14 cellular contexts compared by ENCODE assay signal in genomic region chr7:130923930-130924329, GRCh38.
DNase-seq lines count a peak whose midpoint lies in the region; ATAC-seq and TF ChIP-seq lines count a peak whose summit lies in the region.
"Had no signal": no experiment of that assay in that cellular context is flagged by ENCODE, and none has a peak within 500 bp of the region (broad histone marks: within the 10 kb centered on the region; RNA-seq: fewer than 3 reads in every experiment).

No MANE protein-coding gene starts in this region.

- peak overlapping the region in 7 of 11 experiments; percentile 2 to 90 (median 27); a peak in 11 of 22 replicates for H3K4me2 ChIP-seq in BLaER1 treated with 17β-estradiol and CSF1 and Interleukin-3, amounts not matched to agents 10 nM and 100 nM
- peak overlapping the region; percentile 56; the same call in 1 of the 2 replicates for H3K4me2 ChIP-seq in IMR-90 (ENCODE audit: low read depth, low read length)

- intact Hi-C loops in IMR-90 (cut with micrococcal nuclease) (no loop called here), MCF 10A (cut with micrococcal nuclease) (no loop called here)

- dilution Hi-C loops in IMR-90 (cut with HindIII; ENCODE audit: low sequenced_read_pairs, unreplicated experiment): no loop called here

- POLR2A ChIA-PET in IMR-90 (lab: Charles Lee; ENCODE audit: unreplicated experiment): interaction anchor here (0.8 kb wide), 1 partner anchor 10 kb away, joined by 3 read pairs; no protein-coding TSS in a partner anchor
- POLR2A ChIA-PET in MCF 10A (lab: Yijun Ruan, JAX): interaction anchor here (1.0 to 7.2 kb wide), 5 partner anchors 8 to 55 kb away, joined by 3 to 71 read pairs (median 39); no protein-coding TSS in a partner anchor

- H3K27ac Mint-ChIP-seq in MCF 10A (ENCODE audit: low read depth, unreplicated experiment): peak overlapping the region; percentile 83
- peak overlapping the region; percentile 98 for H3K27ac Mint-ChIP-seq in memory B cell

- TF ChIP-seq EP300 in gastroesophageal sphincter (IDR thresholded peaks at IDR 0.05): no peak

- peak overlapping the region; percentile 33 for H2AK9ac ChIP-seq in IMR-90 (replicated peaks; ENCODE audit: low read depth, low read length, poor library complexity)

- H3K4me3 Mint-ChIP-seq in MCF 10A (ENCODE audit: unreplicated experiment) (no peak overlapping the region), memory B cell (no peak overlapping the region)
- H3K4me3 Mint-ChIP-seq: immature natural killer cell had no signal

- H4K91ac ChIP-seq in IMR-90 (ENCODE audit: insufficient read depth, low read depth, low read length): peak overlapping the region; percentile 68

- peak overlapping the region; percentile 63 for H2BK5ac ChIP-seq in IMR-90 (ENCODE audit: low read depth, low read length, poor library complexity, severe bottlenecking)

- H2BK20ac ChIP-seq in IMR-90 (ENCODE audit: low read depth, low read length): 0 out of 2 replicates have a peak overlapping the region, but pooled peaks have one; percentile 42

- CTCF ChIA-PET in IMR-90 (lab: Yijun Ruan, JAX) (no interaction called here), MCF 10A (lab: Yijun Ruan, JAX) (interaction anchor here (1.7 to 4.3 kb wide), 3 partner anchors 9 to 27 kb away, joined by 3 to 26 read pairs (median 9); no protein-coding TSS in a partner anchor)

- no peaks in the 10 kb centered on the region for H3K9me3 Mint-ChIP-seq in MCF 10A (ENCODE audit: unreplicated experiment)
- H3K9me3 Mint-ChIP-seq in memory B cell: no peaks in the 10 kb centered on the region
- H3K9me3 Mint-ChIP-seq: immature natural killer cell; stimulated activated naive CD8-positive, alpha-beta T cell treated with anti-CD3 and anti-CD28 coated beads, Interleukin-15, Interleukin-2, amounts not matched to agents 100 ng/mL and 50 ng/mL, for 24 hours had no signal

- H2AK5ac ChIP-seq in IMR-90 (ENCODE audit: low read depth, low read length): peak overlapping the region; percentile 96

- H3K23ac ChIP-seq in IMR-90 (ENCODE audit: low read depth, low read length): peak overlapping the region; percentile 79

- H2AFZ ChIP-seq in IMR-90 (replicated peaks; ENCODE audit: low read length, poor library complexity): no peak overlapping the region

- peaks cover 0 to 58% (median 21%) of the 10 kb centered on the region in 11 experiments; a peak in 16 of 22 replicates for H3K36me3 ChIP-seq in BLaER1 treated with 17β-estradiol and CSF1 and Interleukin-3, amounts not matched to agents 10 nM and 100 nM
- H3K36me3 ChIP-seq in IMR-90 (ENCODE audit: control insufficient read depth, insufficient read depth, low read length): peaks cover 9% of the 10 kb centered on the region
- peaks cover 0 to 13% of the 10 kb centered on the region in 2 donors for H3K36me3 ChIP-seq in gastroesophageal sphincter
- H3K36me3 ChIP-seq: BLaER1 had no signal

- peaks cover 32% of the 10 kb centered on the region for H3K9me1 ChIP-seq in IMR-90 (ENCODE audit: insufficient read depth, low read length)

- H3K4me1 Mint-ChIP-seq in MCF 10A (ENCODE audit: insufficient read depth, unreplicated experiment): peaks cover 43% of the 10 kb centered on the region
- H3K4me1 Mint-ChIP-seq in memory B cell: peaks cover 34% of the 10 kb centered on the region

- TF ChIP-seq RAD21 in IMR-90 (IDR thresholded peaks at IDR 0.05; ENCODE audit: low read length): no peak

- H4K5ac ChIP-seq in IMR-90 (ENCODE audit: low read depth, low read length): peak overlapping the region; percentile 91

- peaks cover 8 to 60% of the 10 kb centered on the region in 2 experiments for H3K79me1 ChIP-seq in IMR-90 (ENCODE audit: low read depth in 1 of 2, low read length in 2 of 2)

- WGBS in IMR-90 (ENCODE audit: extremely low coverage in 2 of 2, insufficient read length in 1 of 2), 2 experiments: 100% methylated on average over 2 of the region's 5 CpGs; no CpG with 5 or more reads in 1 of the 2 experiments
- 57 to 100% methylated on average over 1 to 2 of the region's 5 CpGs for WGBS in gastroesophageal sphincter (ENCODE audit: low coverage in 1 of 2), 2 donors

- H2BK120ac ChIP-seq in IMR-90 (ENCODE audit: low read depth, low read length): peak overlapping the region; percentile 71

- H3K9me3 ChIP-seq in BLaER1 treated with 17β-estradiol and CSF1 and Interleukin-3, amounts not matched to agents 10 nM and 100 nM (replicated peaks in 1 of 11): no peaks in the 10 kb centered on the region
- H3K9me3 ChIP-seq in IMR-90 (ENCODE audit: control insufficient read depth, insufficient read depth, low read length) (no peaks in the 10 kb centered on the region), gastroesophageal sphincter (no peaks in the 10 kb centered on the region)
- H3K9me3 ChIP-seq: BLaER1 had no signal

- H3K56ac ChIP-seq in IMR-90 (ENCODE audit: extremely low read depth, insufficient read depth, low read length): no peak overlapping the region; the same call in 1 of the 2 replicates

- H3K27me3 ChIP-seq in BLaER1 treated with 17β-estradiol and CSF1 and Interleukin-3, amounts not matched to agents 10 nM and 100 nM: no peaks in the 10 kb centered on the region
- H3K27me3 ChIP-seq in IMR-90 (ENCODE audit: control insufficient read depth, insufficient read depth, low read length): no peaks in the 10 kb centered on the region
- no peaks in the 10 kb centered on the region for H3K27me3 ChIP-seq in gastroesophageal sphincter
- H3K27me3 ChIP-seq: BLaER1 had no signal

- H3K14ac ChIP-seq in IMR-90 (replicated peaks; ENCODE audit: low read depth, low read length): peak overlapping the region; percentile 38

- BruUV-seq in IMR-90 (replicated peaks; lab: Mats Ljungman, UMichigan) (no TSS peak), MCF 10A (replicated peaks; lab: Mats Ljungman, UMichigan) (no TSS peak)

- H3K4me3 ChIP-seq in BLaER1 treated with 17β-estradiol and CSF1 and Interleukin-3, amounts not matched to agents 10 nM and 100 nM: no peak overlapping the region
- H3K4me3 ChIP-seq in IMR-90 (ENCODE audit: insufficient read depth, low read depth, low read length) (no peak overlapping the region), gastroesophageal sphincter (no peak overlapping the region)
- H3K4me3 ChIP-seq: BLaER1 had no signal

- ATAC-seq in IMR-90 (ENCODE audit: low read depth) (no peak), memory B cell (ENCODE audit: low read depth) (no peak), gastroesophageal sphincter (no peak), HG02840 (IDR thresholded peaks at IDR 0.05; ENCODE audit: low FRiP score, unreplicated experiment) (no peak)

- H3K27me3 Mint-ChIP-seq in MCF 10A (ENCODE audit: insufficient read depth, unreplicated experiment) (no peaks in the 10 kb centered on the region), memory B cell (no peaks in the 10 kb centered on the region)
- H3K27me3 Mint-ChIP-seq: stimulated activated naive CD8-positive, alpha-beta T cell treated with anti-CD3 and anti-CD28 coated beads, Interleukin-15, Interleukin-2, amounts not matched to agents 100 ng/mL and 50 ng/mL, for 24 hours had no signal

- peak overlapping the region; percentile 82 for H3K18ac ChIP-seq in IMR-90 (ENCODE audit: low read depth, low read length)

- no peak for TF ChIP-seq POLR2A in IMR-90 (IDR thresholded peaks at IDR 0.05; ENCODE audit: low read depth, low read length)
- no peak for TF ChIP-seq POLR2A in gastroesophageal sphincter (IDR thresholded peaks at IDR 0.05)

- H3K27ac ChIP-seq in BLaER1 treated with 17β-estradiol and CSF1 and Interleukin-3, amounts not matched to agents 10 nM and 100 nM: peak overlapping the region in 2 of 11 experiments; percentile 5 to 12; a peak in 2 of 22 replicates
- H3K27ac ChIP-seq in IMR-90 (ENCODE audit: insufficient read depth, low read length): peak overlapping the region; percentile 68
- peak overlapping the region in 1 of 4 donors; percentile 15 for H3K27ac ChIP-seq in gastroesophageal sphincter
- H3K27ac ChIP-seq: BLaER1 had no signal

- peaks cover 72% of the 10 kb centered on the region for H3K36me3 Mint-ChIP-seq in MCF 10A (ENCODE audit: insufficient read depth, unreplicated experiment)
- peaks cover 11% of the 10 kb centered on the region for H3K36me3 Mint-ChIP-seq in memory B cell

- H2BK15ac ChIP-seq in IMR-90 (ENCODE audit: low read depth, low read length): peak overlapping the region; percentile 11; the same call in 1 of the 3 replicates

- DNase-seq in IMR-90: no peak
- no peak for DNase-seq in MCF 10A (ENCODE audit: unreplicated experiment)
- no peak for DNase-seq in memory B cell (ENCODE audit: low spot score in 2 of 2)
- DNase-seq in NCI-H1105 treated with DMSO at 0.1 percent for 48 hours (lab: John Stamatoyannopoulos, UW): no peak
- DNase-seq in NCI-H1417 (lab: John Stamatoyannopoulos, UW): no peak
- DNase-seq: activated CD4-positive, alpha-beta T cell treated with anti-CD3 and anti-CD28 coated beads for 48 hours; immature natural killer cell; NCI-H2171 treated with DMSO at 0.1 percent for 48 hours; retina had no signal

- H3K4ac ChIP-seq in IMR-90 (ENCODE audit: low read depth, low read length): peak overlapping the region; percentile 82

- H4K20me1 ChIP-seq in BLaER1 treated with 17β-estradiol and CSF1 and Interleukin-3, amounts not matched to agents 10 nM and 100 nM: peaks cover 8 to 100% (median 48%) of the 10 kb centered on the region in 11 experiments; a peak in 19 of 22 replicates
- peaks cover 17% of the 10 kb centered on the region; the same call in 1 of the 2 replicates for H4K20me1 ChIP-seq in IMR-90 (ENCODE audit: insufficient read depth, low read length)

- TF ChIP-seq CTCF in IMR-90 (conservative IDR thresholded peaks at IDR 0.05; ENCODE audit: low read depth, low read length): no peak
- no peak for TF ChIP-seq CTCF in MCF 10A (IDR thresholded peaks at IDR 0.05; ENCODE audit: unreplicated experiment)
- no peak for TF ChIP-seq CTCF in gastroesophageal sphincter (IDR thresholded peaks at IDR 0.05)

- peaks cover 70 to 100% (median 85%) of the 10 kb centered on the region in 10 experiments for H3K4me1 ChIP-seq in BLaER1 treated with 17β-estradiol and CSF1 and Interleukin-3, amounts not matched to agents 10 nM and 100 nM
- peaks cover 31% of the 10 kb centered on the region for H3K4me1 ChIP-seq in IMR-90 (ENCODE audit: control insufficient read depth, insufficient read depth, low read length)
- peaks cover 1 to 88% (median 2%) of the 10 kb centered on the region in 3 donors for H3K4me1 ChIP-seq in gastroesophageal sphincter

- no peak overlapping the region for H3K9ac ChIP-seq in BLaER1 treated with 17β-estradiol and CSF1 and Interleukin-3, amounts not matched to agents 10 nM and 100 nM
- H3K9ac ChIP-seq in IMR-90 (ENCODE audit: low read depth, low read length): no peak overlapping the region
- H3K9ac ChIP-seq: BLaER1 had no signal

- in situ Hi-C loops in IMR-90 (cut with MboI; ENCODE audit: low sequenced_read_pairs): no loop called here

- H4K8ac ChIP-seq in IMR-90 (ENCODE audit: low read depth in 2 of 2, low read length in 2 of 2): peak overlapping the region; percentile 14 to 67; a peak in 3 of 4 replicates
